20 cellular contexts compared by ENCODE assay signal in genomic region chr11:84790849-84791427, GRCh38.
"Had no signal": no experiment of that assay in that cellular context is flagged by ENCODE, and none has a peak within 500 bp of the region (broad histone marks: within the 10 kb centered on the region; RNA-seq: fewer than 3 reads in every experiment).

No MANE protein-coding gene starts in this region.

- H3K27ac Mint-ChIP-seq: dendritic cell treated with granulocyte-macrophage colony-stimulating factor and Interleukin-4, amounts not matched to agents 40 ng/mL and 50 ng/mL, for 4 days; effector memory CD8-positive, alpha-beta T cell; naive thymus-derived CD4-positive, alpha-beta T cell; nephron progenitor cell; stimulated activated effector memory CD8-positive, alpha-beta T cell treated with anti-CD3 and anti-CD28 coated beads, Interleukin-12 subunit alpha, Interleukin-12 subunit beta, amount 100 ng/mL, for 72 hours; stimulated activated naive CD8-positive, alpha-beta T cell treated with anti-CD3 and anti-CD28 coated beads, Interleukin-15, amount 100 ng/mL, for 72 hours had no signal

- H3K27me3 Mint-ChIP-seq: dendritic cell treated with granulocyte-macrophage colony-stimulating factor and Interleukin-4, amounts not matched to agents 40 ng/mL and 50 ng/mL, for 4 days; effector memory CD8-positive, alpha-beta T cell; naive thymus-derived CD4-positive, alpha-beta T cell; stimulated activated naive CD8-positive, alpha-beta T cell treated with anti-CD3 and anti-CD28 coated beads, Interleukin-15, amount 100 ng/mL, for 72 hours had no signal

- H3K9me3 Mint-ChIP-seq: nephron progenitor cell had no signal

- H3K4me3 Mint-ChIP-seq: dendritic cell treated with granulocyte-macrophage colony-stimulating factor and Interleukin-4, amounts not matched to agents 40 ng/mL and 50 ng/mL, for 4 days; effector memory CD8-positive, alpha-beta T cell; naive thymus-derived CD4-positive, alpha-beta T cell; nephron progenitor cell; stimulated activated effector memory CD8-positive, alpha-beta T cell treated with anti-CD3 and anti-CD28 coated beads, Interleukin-12 subunit alpha, Interleukin-12 subunit beta, amount 100 ng/mL, for 72 hours; stimulated activated naive CD8-positive, alpha-beta T cell treated with anti-CD3 and anti-CD28 coated beads, Interleukin-15, amount 100 ng/mL, for 72 hours had no signal

- H3K36me3 Mint-ChIP-seq: stimulated activated effector memory CD8-positive, alpha-beta T cell treated with anti-CD3 and anti-CD28 coated beads, Interleukin-12 subunit alpha, Interleukin-12 subunit beta, amount 100 ng/mL, for 72 hours had no signal

- H3K4me1 Mint-ChIP-seq: naive thymus-derived CD4-positive, alpha-beta T cell; nephron progenitor cell; stimulated activated effector memory CD8-positive, alpha-beta T cell treated with anti-CD3 and anti-CD28 coated beads, Interleukin-12 subunit alpha, Interleukin-12 subunit beta, amount 100 ng/mL, for 72 hours; stimulated activated naive CD8-positive, alpha-beta T cell treated with anti-CD3 and anti-CD28 coated beads, Interleukin-15, amount 100 ng/mL, for 72 hours had no signal

- ATAC-seq: effector memory CD8-positive, alpha-beta T cell; gastroesophageal sphincter; lower lobe of right lung; naive thymus-derived CD4-positive, alpha-beta T cell; psoas muscle; right lobe of liver; stimulated activated effector memory CD8-positive, alpha-beta T cell treated with anti-CD3 and anti-CD28 coated beads, Interleukin-12 subunit alpha, Interleukin-12 subunit beta, amount 100 ng/mL, for 72 hours; stimulated activated naive CD8-positive, alpha-beta T cell treated with anti-CD3 and anti-CD28 coated beads, Interleukin-15, amount 100 ng/mL, for 72 hours; upper lobe of right lung had no signal

- DNase-seq: effector memory CD8-positive, alpha-beta T cell; glutamatergic neuron; islet precursor cell; left ventricle myocardium inferior; lower lobe of right lung; mesenchymal stem cell; midbrain; naive thymus-derived CD4-positive, alpha-beta T cell; nephron progenitor cell; psoas muscle; retina; right lobe of liver; stimulated activated CD4-positive, alpha-beta T cell treated with anti-CD3 and anti-CD28 coated beads, Interleukin-4, amount 100 ng/mL, for 1 hour; stimulated activated CD8-positive, alpha-beta memory T cell treated with anti-CD3 and anti-CD28 coated beads, Interleukin-4, amount 100 ng/mL, for 48 hours; stimulated activated naive CD8-positive, alpha-beta T cell treated with anti-CD3 and anti-CD28 coated beads, Interleukin-15, amount 100 ng/mL, for 72 hours; testis; upper lobe of right lung had no signal
